Comparison of ENCODE assay signal across 17 cellular contexts in the genomic region with DNA sequence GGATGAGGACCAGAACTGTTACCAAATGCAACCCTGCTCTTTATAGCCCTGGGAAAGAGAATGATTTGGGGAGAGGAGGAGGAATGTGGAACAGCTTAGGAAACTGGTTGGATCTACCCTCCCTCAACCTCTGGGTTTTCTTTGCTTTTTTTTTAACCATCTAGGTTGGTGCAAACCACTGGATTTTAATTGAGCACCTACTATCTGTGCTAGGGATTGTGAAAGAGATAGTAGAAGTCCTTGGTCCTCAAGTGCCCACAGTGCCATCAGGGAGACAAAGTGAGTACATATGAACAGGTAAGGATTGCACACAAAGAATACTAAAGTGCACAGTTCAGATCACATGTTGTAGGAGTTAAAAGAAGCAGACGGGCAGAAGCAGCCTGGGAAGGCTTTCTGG. TPM values are rescaled to one million over a fixed set of nuclear protein-coding genes. Genes with fewer than 3 reads are reported as not detected.
DNase-seq lines count a peak whose midpoint lies in the region; ATAC-seq and TF ChIP-seq lines count a peak whose summit lies in the region.
"Had no signal": no experiment of that assay in that cellular context is flagged by ENCODE, and none has a peak within 500 bp of the region (broad histone marks: within the 10 kb centered on the region; RNA-seq: fewer than 3 reads in every experiment).

No MANE protein-coding gene starts in this region.

- H3K4me3 Mint-ChIP-seq in MCF 10A (ENCODE audit: unreplicated experiment) (no peak overlapping the region), T-cell (peak overlapping the region in 1 of 3 donors; percentile 91), type B pancreatic cell (peak overlapping the region; percentile 10), nephron progenitor cell (no peak overlapping the region)

- in situ Hi-C loops in mammary epithelial cell (cut with MboI; ENCODE audit: low sequenced_read_pairs in 2 of 2), result no loop called here

- intact Hi-C loops in MCF 10A (cut with micrococcal nuclease), result loop anchor here (5.0 kb wide), 1 partner anchor 332 kb away; no protein-coding TSS in a partner anchor
- intact Hi-C loops in mammary epithelial cell (cut with micrococcal nuclease), result no loop called here
- intact Hi-C loops in left lung (cut with DNase I), result no loop called here

- no peaks in the 10 kb centered on the region for H3K27me3 Mint-ChIP-seq in MCF 10A (ENCODE audit: insufficient read depth, unreplicated experiment)
- H3K27me3 Mint-ChIP-seq in T-cell, result no peaks in the 10 kb centered on the region
- no peaks in the 10 kb centered on the region for H3K27me3 Mint-ChIP-seq in type B pancreatic cell
- H3K27me3 Mint-ChIP-seq in nephron progenitor cell (ENCODE audit: low read depth, poor library complexity), result peaks cover 2% of the 10 kb centered on the region

- POLR2A ChIA-PET in MCF 10A (lab: Yijun Ruan, JAX), result interaction anchor here (1.0 kb wide), 1 partner anchor 110 kb away, joined by 3 read pairs; no protein-coding TSS in a partner anchor
- POLR2A ChIA-PET in T-cell (lab: Charles Lee), result no interaction called here

- H3K79me2 ChIP-seq in mammary epithelial cell (ENCODE audit: insufficient read depth, low read length), result peaks cover 71% of the 10 kb centered on the region

- no peaks in the 10 kb centered on the region for H3K27me3 ChIP-seq in mammary epithelial cell (ENCODE audit: insufficient read depth, low read length)
- no peaks in the 10 kb centered on the region for H3K27me3 ChIP-seq in left lung
- H3K27me3 ChIP-seq: SJSA1 had no signal

- no peak overlapping the region for H3K4me3 ChIP-seq in mammary epithelial cell (replicated peaks in 1 of 3; ENCODE audit: insufficient read depth in 1 of 3, low read depth in 2 of 3, low read length in 3 of 3)
- peak overlapping the region in 1 of 2 donors; percentile 82 for H3K4me3 ChIP-seq in left lung
- H3K4me3 ChIP-seq: lung, SJSA1 had no signal

- dilution Hi-C loops in mammary epithelial cell (cut with HindIII; ENCODE audit: low sequenced_read_pairs), result no loop called here

- DNase-seq in MCF 10A (ENCODE audit: unreplicated experiment) (no peak), mammary epithelial cell (no peak), T-cell (no peak), left lung (no peak), type B pancreatic cell (ENCODE audit: extremely low spot score, unreplicated experiment) (no peak), nephron progenitor cell (no peak), GF-D8 (lab: John Stamatoyannopoulos, UW) (no peak), NCI-H187 (lab: John Stamatoyannopoulos, UW) (no peak)
- DNase-seq: activated CD4-positive, alpha-beta T cell treated with anti-CD3 and anti-CD28 coated beads for 4 hours; NCI-H1105; NCI-H510A had no signal

- H3K27ac ChIP-seq in mammary epithelial cell (ENCODE audit: insufficient read depth, low read depth, low read length), result no peak overlapping the region
- H3K27ac ChIP-seq in left lung, result peak overlapping the region; percentile 98
- H3K27ac ChIP-seq: C4-2B, SJSA1 had no signal

- H3K4me1 ChIP-seq in mammary epithelial cell (ENCODE audit: insufficient read depth, low read length), result peaks cover 52% of the 10 kb centered on the region
- peaks cover 33 to 79% of the 10 kb centered on the region in 2 donors for H3K4me1 ChIP-seq in left lung

- H3K27ac Mint-ChIP-seq in MCF 10A (ENCODE audit: low read depth, unreplicated experiment) (peak overlapping the region; percentile 99), T-cell (peak overlapping the region; percentile 96 to 100), type B pancreatic cell (no peak overlapping the region), nephron progenitor cell (no peak overlapping the region)

- TF ChIP-seq CTCF in MCF 10A (IDR thresholded peaks at IDR 0.05; ENCODE audit: unreplicated experiment) (no peak), mammary epithelial cell (conservative IDR thresholded peaks at IDR 0.05 in 1 of 2, IDR thresholded peaks at IDR 0.05 in 1 of 2; ENCODE audit: extremely low read depth in 1 of 2, insufficient read depth in 1 of 2, low read depth in 1 of 2, low read length in 2 of 2) (no peak), left lung (IDR thresholded peaks at IDR 0.05) (no peak), type B pancreatic cell (conservative IDR thresholded peaks at IDR 0.05) (no peak), nephron progenitor cell (IDR thresholded peaks at IDR 0.05) (no peak)

- BruUV-seq in MCF 10A (replicated peaks; lab: Mats Ljungman, UMichigan) (no TSS peak), mammary epithelial cell (replicated peaks; lab: Mats Ljungman, UMichigan) (no TSS peak)

- no peaks in the 10 kb centered on the region for H4K20me1 ChIP-seq in mammary epithelial cell (ENCODE audit: insufficient read depth, low read length)

- H3K36me3 ChIP-seq in mammary epithelial cell (ENCODE audit: insufficient read depth, low read length) (peaks cover 14% of the 10 kb centered on the region), left lung (peaks cover 8 to 51% of the 10 kb centered on the region in 2 donors)

- WGBS in mammary epithelial cell (ENCODE audit: low coverage, missing lambda C conversion rate), result 94% methylated on average over 1 of the region's 1 CpG

- CTCF ChIA-PET in MCF 10A (lab: Yijun Ruan, JAX) (interaction anchor here (0.7 to 52.4 kb wide), 6 partner anchors 8 to 708 kb away, joined by 3 to 1675 read pairs (median 8); no protein-coding TSS in a partner anchor), mammary epithelial cell (lab: Charles Lee; ENCODE audit: low non-redundant PET) (no interaction called here), T-cell (lab: Charles Lee) (no interaction called here)

- no peak overlapping the region for H3K9ac ChIP-seq in mammary epithelial cell (ENCODE audit: insufficient read depth, low read length)

- H3K36me3 Mint-ChIP-seq in MCF 10A (ENCODE audit: insufficient read depth, unreplicated experiment) (peaks cover 74% of the 10 kb centered on the region), T-cell (peaks cover 50% of the 10 kb centered on the region), type B pancreatic cell (peaks cover 11% of the 10 kb centered on the region), nephron progenitor cell (ENCODE audit: low read depth) (peaks cover 11% of the 10 kb centered on the region)

- H2AFZ ChIP-seq in mammary epithelial cell (ENCODE audit: low read depth, low read length), result no peak overlapping the region

- peaks cover 67% of the 10 kb centered on the region for H3K4me1 Mint-ChIP-seq in MCF 10A (ENCODE audit: insufficient read depth, unreplicated experiment)
- H3K4me1 Mint-ChIP-seq in T-cell, result peaks cover 60 to 85% (median 72%) of the 10 kb centered on the region in 3 donors
- peaks cover 49% of the 10 kb centered on the region for H3K4me1 Mint-ChIP-seq in type B pancreatic cell (ENCODE audit: unreplicated experiment)
- H3K4me1 Mint-ChIP-seq in nephron progenitor cell, result peaks cover 65% of the 10 kb centered on the region

- no peak for ATAC-seq in T-cell (replicated peaks in 1 of 4)
- ATAC-seq in left lung, result no peak

- H3K9me3 ChIP-seq in mammary epithelial cell (replicated peaks; ENCODE audit: insufficient read depth, low read length) (no peaks in the 10 kb centered on the region), left lung (no peaks in the 10 kb centered on the region)
- H3K9me3 ChIP-seq: SJSA1 had no signal

- no peaks in the 10 kb centered on the region for H3K9me3 Mint-ChIP-seq in MCF 10A (ENCODE audit: unreplicated experiment)
- no peaks in the 10 kb centered on the region for H3K9me3 Mint-ChIP-seq in T-cell
- H3K9me3 Mint-ChIP-seq in type B pancreatic cell, result no peaks in the 10 kb centered on the region
- no peaks in the 10 kb centered on the region for H3K9me3 Mint-ChIP-seq in nephron progenitor cell

- H3K4me2 ChIP-seq in mammary epithelial cell (ENCODE audit: insufficient read depth, low read depth, low read length), result no peak overlapping the region

RNA-seq across cellular contexts. Expression of a gene that starts 4.7 kb away (rescaled TPM):
- total RNA-seq in MCF 10A (2022) (464 and 483 TPM in 2 replicates), mammary epithelial cell (100 to 1,000 TPM; 178 to 454 TPM), T-cell (100 to 1,000 TPM; 210 to 372 (median 245) TPM), left lung (100 to 1,000 TPM; 565 to 617 TPM), type B pancreatic cell (ENCODE audit: low replicate concordance) (138 and 208 TPM in 2 replicates)
- polyA plus RNA-seq in mammary epithelial cell, result 748 TPM
- polyA minus RNA-seq in mammary epithelial cell, result 594 TPM

RNA-seq across cellular contexts. Expression of a gene that starts 20.7 kb away (rescaled TPM):
- total RNA-seq in MCF 10A (2022) (0.32 and 0.40 TPM in 2 replicates), mammary epithelial cell (under 1 TPM in 1 of 2 donors, not detected in 1; 0.82 TPM), T-cell (1 to 10 TPM; 1.2 to 4.7 (median 1.5) TPM), left lung (1 to 10 TPM; 1.1 to 4.7 TPM), type B pancreatic cell (ENCODE audit: low replicate concordance) (1.0 and 2.8 TPM in 2 replicates)
- polyA plus RNA-seq in mammary epithelial cell, result 0.36 TPM
- polyA minus RNA-seq in mammary epithelial cell, result not detected

RNA-seq across cellular contexts. Expression of a gene that starts 24.8 kb away (rescaled TPM):
- total RNA-seq in MCF 10A (2022), result 0.25 and 0.44 TPM in 2 replicates
- 10 to 100 TPM in 1 of 2 donors, 1 to 10 TPM in 1; 1.2 to 21.9 TPM for total RNA-seq in mammary epithelial cell
- 8.3 TPM for polyA plus RNA-seq in mammary epithelial cell
- polyA minus RNA-seq in mammary epithelial cell, result 19.1 TPM
- under 1 TPM in 3 of 5 donors, not detected in 2; 0.06 to 0.16 (median 0.12) TPM for total RNA-seq in T-cell
- 1 to 10 TPM; 2.8 to 3.0 TPM for total RNA-seq in left lung
- total RNA-seq in type B pancreatic cell (ENCODE audit: low replicate concordance), result 36.4 and 44.3 TPM in 2 replicates

RNA-seq across cellular contexts. Expression of a gene that starts 33.4 kb away (rescaled TPM):
- total RNA-seq in MCF 10A (2022) (not detected in 2 replicates), mammary epithelial cell (not detected), T-cell (not detected), left lung (not detected), type B pancreatic cell (ENCODE audit: low replicate concordance) (not detected in 2 replicates)
- 0.15 TPM for polyA plus RNA-seq in mammary epithelial cell
- not detected for polyA minus RNA-seq in mammary epithelial cell
- total RNA-seq: aorta, glomerular endothelial cell, SJSA1, urinary bladder had no signal
- polyA plus RNA-seq: aorta, urinary bladder had no signal

RNA-seq across cellular contexts. Expression of a gene that starts 58.2 kb away (rescaled TPM):
- not detected in 2 replicates for total RNA-seq in MCF 10A (2022)
- total RNA-seq in mammary epithelial cell, result not detected
- polyA plus RNA-seq in mammary epithelial cell, result not detected
- not detected for polyA minus RNA-seq in mammary epithelial cell
- total RNA-seq in T-cell, result not detected
- total RNA-seq in left lung, result not detected
- total RNA-seq in type B pancreatic cell (ENCODE audit: low replicate concordance), result not detected in 2 replicates
- total RNA-seq: SJSA1, urinary bladder had no signal

Comparison
In these comparisons a context has a peak if more than half of its experiments do, and no peak if none do; other contexts are left out.
1. H3K27ac Mint-ChIP-seq: peak in MCF 10A (single experiment) and T-cell (2 of 2); none in type B pancreatic cell (single experiment) and nephron progenitor cell (single experiment).